18 cellular contexts compared by ENCODE assay signal in genomic region chr10:86248062-86248461, GRCh38.
"Had no signal": no experiment of that assay in that cellular context is flagged by ENCODE, and none has a peak within 500 bp of the region (broad histone marks: within the 10 kb centered on the region; RNA-seq: fewer than 3 reads in every experiment).

No MANE protein-coding gene starts in this region.

- DNase-seq: KBM-7, MV-4-11, NCI-H1048, NCI-H1105, NCI-H1417 treated with DMSO at 0.1 percent for 48 hours, NCI-H146, NCI-H1694 treated with DMSO at 0.1 percent for 48 hours, NCI-H1930, NCI-H2081, NCI-H2107, NCI-H2227 treated with DMSO at 0.1 percent for 48 hours, NCI-H524, NCI-H69, NCI-H774, RPMI8226, SHP77, SK-N-SH, SW 1271 had no signal

- H3K9me3 ChIP-seq: SK-N-SH had no signal
